In genomic region chr6:23659125-23659524, GRCh38 we compare ENCODE assay signal across 8 cellular contexts.
A peak's percentile ranks its signal among the peaks of the same experiment; 100 is the strongest.
DNase-seq lines count a peak whose midpoint lies in the region; ATAC-seq, FAIRE-seq and TF ChIP-seq lines count a peak whose summit lies in the region.

No MANE protein-coding gene starts in this region.

- intact Hi-C loops in esophagus squamous epithelium (cut with DNase I) = no loop called here

- H3K4me1 ChIP-seq in astrocyte (ENCODE audit: insufficient read depth, low read length) (no peaks in the 10 kb centered on the region), esophagus squamous epithelium (no peaks in the 10 kb centered on the region)

- H3K9ac ChIP-seq in astrocyte (ENCODE audit: low read length) = no peak overlapping the region

- H3K27ac Mint-ChIP-seq in astrocyte (ENCODE audit: unreplicated experiment) = no peak overlapping the region

- H3K4me2 ChIP-seq in astrocyte (ENCODE audit: low read length) = no peak overlapping the region

- ATAC-seq in left lobe of liver (peak; percentile 79), HG03175 (IDR thresholded peaks at IDR 0.05; ENCODE audit: unreplicated experiment) (no peak), HG02588 (IDR thresholded peaks at IDR 0.05; ENCODE audit: unreplicated experiment) (no peak)

- no peak overlapping the region for H3K4me3 Mint-ChIP-seq in astrocyte (ENCODE audit: unreplicated experiment)

- H4K20me1 ChIP-seq in astrocyte (ENCODE audit: insufficient read depth, low read length) = no peaks in the 10 kb centered on the region

- H3K27me3 ChIP-seq in astrocyte (ENCODE audit: insufficient read depth, low read length) (no peaks in the 10 kb centered on the region), esophagus squamous epithelium (no peaks in the 10 kb centered on the region)

- H3K36me3 Mint-ChIP-seq in astrocyte (ENCODE audit: low read depth, unreplicated experiment) = no peaks in the 10 kb centered on the region

- H3K36me3 ChIP-seq in astrocyte (ENCODE audit: insufficient read depth, low read length) (no peaks in the 10 kb centered on the region), esophagus squamous epithelium (no peaks in the 10 kb centered on the region)

- H3K4me3 ChIP-seq in astrocyte (ENCODE audit: insufficient read depth, low read depth, low read length) (no peak overlapping the region), esophagus squamous epithelium (no peak overlapping the region)

- DNase-seq in NCI-H1417 treated with DMSO at 0.1 percent for 48 hours (lab: John Stamatoyannopoulos, UW) = peak; percentile 10
- DNase-seq in astrocyte (ENCODE audit: low read depth) = no peak
- DNase-seq in left lobe of liver (ENCODE audit: low spot score) = no peak
- no peak for DNase-seq in esophagus squamous epithelium (lab: John Stamatoyannopoulos, UW)
- DNase-seq in NOMO-1 (lab: John Stamatoyannopoulos, UW; ENCODE audit: unreplicated experiment in 2 of 2) = no peak

- peaks cover 2% of the 10 kb centered on the region for H3K4me1 Mint-ChIP-seq in astrocyte (ENCODE audit: low read depth, unreplicated experiment)

- TF ChIP-seq CTCF in C4-2B (conservative IDR thresholded peaks at IDR 0.05) (peak; percentile 66), astrocyte (IDR thresholded peaks at IDR 0.05; ENCODE audit: insufficient read depth, low read depth, low read length) (peak; percentile 48), esophagus squamous epithelium (IDR thresholded peaks at IDR 0.05) (peak in 2 of 6 experiments; percentile 17 to 21)

- H3K9me3 Mint-ChIP-seq in astrocyte (ENCODE audit: unreplicated experiment) = no peaks in the 10 kb centered on the region

- TF ChIP-seq POLR2A in esophagus squamous epithelium (IDR thresholded peaks at IDR 0.05) = no peak

- no peak overlapping the region for H3K27ac ChIP-seq in C4-2B
- no peak overlapping the region for H3K27ac ChIP-seq in astrocyte (ENCODE audit: low read depth, low read length)
- no peak overlapping the region for H3K27ac ChIP-seq in esophagus squamous epithelium

- no peaks in the 10 kb centered on the region for H3K27me3 Mint-ChIP-seq in astrocyte (ENCODE audit: low read depth, unreplicated experiment)

- no peak overlapping the region for H2AFZ ChIP-seq in astrocyte (ENCODE audit: low read depth, low read length)

- 18 to 21% methylated on average over 2 of the region's 2 CpGs for WGBS in esophagus squamous epithelium, 2 donors

- no peak for FAIRE-seq in astrocyte (lab: Jason Lieb, UNC)

- H3K79me2 ChIP-seq in astrocyte (ENCODE audit: insufficient read depth, low read length) = no peaks in the 10 kb centered on the region

- H3K9me3 ChIP-seq in astrocyte (ENCODE audit: insufficient read depth, low read depth, low read length) (no peaks in the 10 kb centered on the region), esophagus squamous epithelium (no peaks in the 10 kb centered on the region)
